In the genomic region with DNA sequence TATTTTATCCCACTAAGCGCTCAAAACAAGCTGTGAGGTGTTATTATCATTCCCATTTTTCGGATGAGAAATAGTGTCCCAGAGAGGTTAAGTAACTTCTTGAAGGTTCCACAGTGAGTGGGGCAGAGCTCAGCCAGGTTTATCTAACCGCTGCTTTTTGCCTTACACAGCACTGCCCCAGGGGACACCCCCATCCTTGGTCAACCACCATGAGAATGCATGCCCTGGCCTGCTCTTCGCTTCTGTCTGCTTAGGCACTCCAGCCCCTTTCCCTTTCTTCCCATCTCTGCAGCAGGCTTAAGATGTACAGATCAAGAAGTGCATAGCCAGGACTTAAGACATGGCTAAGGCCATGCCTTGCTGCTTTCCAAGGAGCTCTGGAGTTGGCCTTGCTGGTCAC, we compare ENCODE assay signal across 20 cellular contexts.
DNase-seq lines count a peak whose midpoint lies in the region; ATAC-seq and TF ChIP-seq lines count a peak whose summit lies in the region.
"Had no signal": no experiment of that assay in that cellular context is flagged by ENCODE, and none has a peak within 500 bp of the region (broad histone marks: within the 10 kb centered on the region; RNA-seq: fewer than 3 reads in every experiment).

No MANE protein-coding gene starts in this region.

- H3K9me3 Mint-ChIP-seq in dendritic cell treated with granulocyte-macrophage colony-stimulating factor and Interleukin-4, amounts not matched to agents 40 ng/mL and 50 ng/mL, for 4 days: no peaks in the 10 kb centered on the region
- peaks cover 2% of the 10 kb centered on the region for H3K9me3 Mint-ChIP-seq in neural progenitor cell
- H3K9me3 Mint-ChIP-seq: CD8-positive, alpha-beta T cell had no signal

- no peaks in the 10 kb centered on the region for H3K36me3 ChIP-seq in BLaER1 treated with 17β-estradiol and CSF1 and Interleukin-3, amounts not matched to agents 10 nM and 100 nM
- no peaks in the 10 kb centered on the region for H3K36me3 ChIP-seq in neural progenitor cell

- no peak overlapping the region for H3K4me3 ChIP-seq in BLaER1 treated with 17β-estradiol and CSF1 and Interleukin-3, amounts not matched to agents 10 nM and 100 nM
- no peak overlapping the region for H3K4me3 ChIP-seq in neural progenitor cell
- H3K4me3 ChIP-seq: A549, GM23248, SJCRH30 had no signal

- H3K9ac ChIP-seq in BLaER1 treated with 17β-estradiol and CSF1 and Interleukin-3, amounts not matched to agents 10 nM and 100 nM: no peak overlapping the region
- H3K9ac ChIP-seq in neural progenitor cell: no peak overlapping the region
- H3K9ac ChIP-seq: GM23248 had no signal

- no peaks in the 10 kb centered on the region for H3K79me2 ChIP-seq in neural progenitor cell (ENCODE audit: low read depth)

- no peaks in the 10 kb centered on the region for H3F3A ChIP-seq in neural progenitor cell (ENCODE audit: low read depth)

- ATAC-seq in HG03432 (IDR thresholded peaks at IDR 0.05; ENCODE audit: unreplicated experiment): peak; percentile 63
- ATAC-seq: A549; CD8-positive, alpha-beta T cell; HCT116 had no signal

- no peaks in the 10 kb centered on the region for H3K36me3 Mint-ChIP-seq in dendritic cell treated with granulocyte-macrophage colony-stimulating factor and Interleukin-4, amounts not matched to agents 40 ng/mL and 50 ng/mL, for 4 days (ENCODE audit: low read depth)
- H3K36me3 Mint-ChIP-seq in neural progenitor cell: peaks cover 19% of the 10 kb centered on the region
- H3K36me3 Mint-ChIP-seq: CD8-positive, alpha-beta T cell had no signal

- H3K27me3 Mint-ChIP-seq in dendritic cell treated with granulocyte-macrophage colony-stimulating factor and Interleukin-4, amounts not matched to agents 40 ng/mL and 50 ng/mL, for 4 days: peaks cover 34% of the 10 kb centered on the region
- H3K27me3 Mint-ChIP-seq in neural progenitor cell (ENCODE audit: insufficient read depth, low read depth): peaks cover 12% of the 10 kb centered on the region

- TF ChIP-seq CTCF in neural progenitor cell (IDR thresholded peaks at IDR 0.05): no peak

- H3K4me1 ChIP-seq in BLaER1 treated with 17β-estradiol and CSF1 and Interleukin-3, amounts not matched to agents 10 nM and 100 nM: peaks cover 10 to 23% (median 19%) of the 10 kb centered on the region in 10 experiments
- peaks cover 22% of the 10 kb centered on the region for H3K4me1 ChIP-seq in neural progenitor cell
- H3K4me1 ChIP-seq: A549, SJCRH30 had no signal

- H3K4me1 Mint-ChIP-seq in dendritic cell treated with granulocyte-macrophage colony-stimulating factor and Interleukin-4, amounts not matched to agents 40 ng/mL and 50 ng/mL, for 4 days (ENCODE audit: low read depth): peaks cover 34% of the 10 kb centered on the region
- peaks cover 52% of the 10 kb centered on the region for H3K4me1 Mint-ChIP-seq in neural progenitor cell

- peak overlapping the region in 8 of 11 experiments; percentile 0 to 21 (median 8); a peak in 7 of 22 replicates for H3K4me2 ChIP-seq in BLaER1 treated with 17β-estradiol and CSF1 and Interleukin-3, amounts not matched to agents 10 nM and 100 nM
- no peak overlapping the region for H3K4me2 ChIP-seq in neural progenitor cell
- H3K4me2 ChIP-seq: A549 had no signal

- H3K9me3 ChIP-seq in BLaER1 treated with 17β-estradiol and CSF1 and Interleukin-3, amounts not matched to agents 10 nM and 100 nM (replicated peaks in 1 of 11): no peaks in the 10 kb centered on the region
- H3K9me3 ChIP-seq in neural progenitor cell (ENCODE audit: low read depth): no peaks in the 10 kb centered on the region
- H3K9me3 ChIP-seq: A549, SJCRH30 had no signal

- H3K27ac ChIP-seq in BLaER1 treated with 17β-estradiol and CSF1 and Interleukin-3, amounts not matched to agents 10 nM and 100 nM: no peak overlapping the region
- no peak overlapping the region for H3K27ac ChIP-seq in neural progenitor cell
- H3K27ac ChIP-seq: A549, GM23248, SJCRH30 had no signal

- intact Hi-C loops in dendritic cell treated with granulocyte-macrophage colony-stimulating factor and Interleukin-4, amounts not matched to agents 40 ng/mL and 50 ng/mL, for 4 days (cut with micrococcal nuclease): no loop called here

- no peak overlapping the region for H3K4me3 Mint-ChIP-seq in dendritic cell treated with granulocyte-macrophage colony-stimulating factor and Interleukin-4, amounts not matched to agents 40 ng/mL and 50 ng/mL, for 4 days
- no peak overlapping the region for H3K4me3 Mint-ChIP-seq in neural progenitor cell
- H3K4me3 Mint-ChIP-seq: CD8-positive, alpha-beta T cell had no signal

- H2AFZ ChIP-seq in neural progenitor cell (replicated peaks): no peak overlapping the region
- H2AFZ ChIP-seq: GM23248 had no signal

- DNase-seq in neural progenitor cell (ENCODE audit: low spot score): no peak
- no peak for DNase-seq in NCI-H2227 treated with DMSO at 0.1 percent for 48 hours (lab: John Stamatoyannopoulos, UW)
- no peak for DNase-seq in C1 segment of cervical spinal cord (lab: John Stamatoyannopoulos, UW)
- no peak for DNase-seq in NK-92 treated with Interleukin-12 subunit alpha and Interleukin-12 subunit beta, amount 100 ng/mL, for 24 hours (lab: John Stamatoyannopoulos, UW)
- DNase-seq: CD8-positive, alpha-beta T cell; DND-41; GM23248; Kasumi-1; MM.1S; NCI-H1048; NCI-H1436; NCI-H2029; NCI-H524 treated with DMSO at 0.1 percent for 48 hours; OCI-M1; SJCRH30 had no signal

- peak overlapping the region; percentile 62 for H3K27ac Mint-ChIP-seq in dendritic cell treated with granulocyte-macrophage colony-stimulating factor and Interleukin-4, amounts not matched to agents 40 ng/mL and 50 ng/mL, for 4 days
- H3K27ac Mint-ChIP-seq in neural progenitor cell: peak overlapping the region; percentile 54
- H3K27ac Mint-ChIP-seq: CD8-positive, alpha-beta T cell had no signal

- peaks cover 0 to 4% (median 0%) of the 10 kb centered on the region in 11 experiments; a peak in 2 of 22 replicates for H4K20me1 ChIP-seq in BLaER1 treated with 17β-estradiol and CSF1 and Interleukin-3, amounts not matched to agents 10 nM and 100 nM
- H4K20me1 ChIP-seq in neural progenitor cell (ENCODE audit: low read depth): no peaks in the 10 kb centered on the region

- H3K27me3 ChIP-seq in BLaER1 treated with 17β-estradiol and CSF1 and Interleukin-3, amounts not matched to agents 10 nM and 100 nM: peaks cover 0 to 60% (median 0%) of the 10 kb centered on the region in 11 experiments; a peak in 4 of 22 replicates
- H3K27me3 ChIP-seq in neural progenitor cell: no peaks in the 10 kb centered on the region
- H3K27me3 ChIP-seq: SJCRH30 had no signal
